ENCODE assay signal across 8 cellular contexts in genomic region chr22:17772963-17773605, GRCh38. TPM values are rescaled to one million over a fixed set of nuclear protein-coding genes. Genes with fewer than 3 reads are reported as not detected.
DNase-seq lines count a peak whose midpoint lies in the region; ATAC-seq, FAIRE-seq and TF ChIP-seq lines count a peak whose summit lies in the region.

No MANE protein-coding gene starts in this region.

- H2BK15ac ChIP-seq in mesenchymal stem cell (ENCODE audit: low read depth, poor library complexity, severe bottlenecking) = no peak overlapping the region

- no peak overlapping the region for H2BK120ac ChIP-seq in mesenchymal stem cell (ENCODE audit: low read depth, low read length)

- H3K36me3 ChIP-seq in bronchial epithelial cell (ENCODE audit: control insufficient read depth, insufficient read depth, low read length) (peaks cover 1% of the 10 kb centered on the region), mesenchymal stem cell (ENCODE audit: control insufficient read depth in 1 of 2, insufficient read depth in 2 of 2, low read depth in 1 of 2, low read length in 2 of 2) (peaks cover 0 to 13% of the 10 kb centered on the region in 2 experiments), uterus (no peaks in the 10 kb centered on the region)

- peak overlapping the region; percentile 79 for H3K27ac ChIP-seq in C4-2B
- no peak overlapping the region for H3K27ac ChIP-seq in mesenchymal stem cell (ENCODE audit: low read length, poor library complexity, severe bottlenecking)
- no peak overlapping the region for H3K27ac ChIP-seq in uterus

- H3K9me3 ChIP-seq in mesenchymal stem cell (ENCODE audit: control insufficient read depth, low read length) = no peaks in the 10 kb centered on the region
- H3K9me3 ChIP-seq in uterus = no peaks in the 10 kb centered on the region

- H2AFZ ChIP-seq in mesenchymal stem cell (ENCODE audit: low read depth, low read length) = no peak overlapping the region

- peak overlapping the region in 1 of 2 experiments; percentile 78 for H3K18ac ChIP-seq in mesenchymal stem cell (ENCODE audit: low read depth in 1 of 2, low read length in 2 of 2)

- peak overlapping the region; percentile 41 for H2AK5ac ChIP-seq in mesenchymal stem cell (ENCODE audit: low read length, severe bottlenecking)

- H3K27me3 ChIP-seq in bronchial epithelial cell (ENCODE audit: control insufficient read depth, insufficient read depth, low read length) (no peaks in the 10 kb centered on the region), mesenchymal stem cell (ENCODE audit: control insufficient read depth in 1 of 2, insufficient read depth in 1 of 2, low read length in 2 of 2) (no peaks in the 10 kb centered on the region), uterus (no peaks in the 10 kb centered on the region)

- H3K9ac ChIP-seq in mesenchymal stem cell (ENCODE audit: low read length) = peak overlapping the region; percentile 70

- peak; percentile 35 for DNase-seq in KBM-7
- peak; percentile 37 for DNase-seq in bronchial epithelial cell (ENCODE audit: low read depth)
- DNase-seq in mesenchymal stem cell = peak; percentile 27
- DNase-seq in uterus = no peak
- DNase-seq in NCI-H2029 (lab: John Stamatoyannopoulos, UW) = no peak
- DNase-seq in activated CD4-positive, alpha-beta T cell treated with anti-CD3 and anti-CD28 coated beads for 1 hour = no peak

- H3K4me2 ChIP-seq in mesenchymal stem cell (ENCODE audit: low read length, poor library complexity, severe bottlenecking) = peak overlapping the region; percentile 82

- H4K8ac ChIP-seq in mesenchymal stem cell (ENCODE audit: low read length) = no peak overlapping the region

- FAIRE-seq in bronchial epithelial cell (lab: Jason Lieb, UNC) = no peak

- TF ChIP-seq CTCF in C4-2B (conservative IDR thresholded peaks at IDR 0.05) = no peak
- TF ChIP-seq CTCF in bronchial epithelial cell (IDR thresholded peaks at IDR 0.05; ENCODE audit: insufficient read depth, low read length, severe bottlenecking) = no peak
- TF ChIP-seq CTCF in uterus (IDR thresholded peaks at IDR 0.05) = no peak

- H3K23ac ChIP-seq in mesenchymal stem cell (ENCODE audit: low read length in 2 of 2) = peak overlapping the region in 1 of 2 experiments; percentile 18

- in situ Hi-C loops in KBM-7 (cut with MboI; ENCODE audit: low pct_unique_long_range_greater_than_20kb, low sequenced_read_pairs) = no loop called here

- intact Hi-C loops in uterus (cut with DNase I; ENCODE audit: low total_unique reads) = no loop called here

- H4K91ac ChIP-seq in mesenchymal stem cell (ENCODE audit: low read length) = peak overlapping the region; percentile 37

- no peak for TF ChIP-seq POLR2A in uterus (IDR thresholded peaks at IDR 0.05)

- no peak overlapping the region for H2BK5ac ChIP-seq in mesenchymal stem cell (ENCODE audit: low read depth, low read length, poor library complexity, severe bottlenecking)

- H3K79me1 ChIP-seq in mesenchymal stem cell (replicated peaks; ENCODE audit: low read length, poor library complexity, severe bottlenecking) = peaks cover 29% of the 10 kb centered on the region

- H3K4me1 ChIP-seq in mesenchymal stem cell (ENCODE audit: control insufficient read depth, insufficient read depth, low read depth, low read length) (peaks cover 31% of the 10 kb centered on the region), uterus (no peaks in the 10 kb centered on the region)

- peak overlapping the region in 1 of 2 experiments; percentile 90 for H3K14ac ChIP-seq in mesenchymal stem cell (ENCODE audit: low read length in 2 of 2)

- WGBS in mesenchymal stem cell = 42% methylated on average over 14 of the region's 18 CpGs

- no peak for ATAC-seq in GM21786 (IDR thresholded peaks at IDR 0.05; ENCODE audit: unreplicated experiment)

- H2BK12ac ChIP-seq in mesenchymal stem cell (ENCODE audit: low read length in 2 of 2) = peak overlapping the region in 1 of 2 experiments; percentile 80

- H3K4ac ChIP-seq in mesenchymal stem cell (ENCODE audit: low read depth in 1 of 2, low read length in 2 of 2) = peak overlapping the region in 1 of 2 experiments; percentile 57

- H3K4me3 ChIP-seq in bronchial epithelial cell (ENCODE audit: low read depth, low read length) = peak overlapping the region; percentile 55
- H3K4me3 ChIP-seq in mesenchymal stem cell (ENCODE audit: insufficient read depth in 1 of 2, low read depth in 1 of 2, low read length in 2 of 2) = peak overlapping the region; percentile 80 to 81
- peak overlapping the region; percentile 36 to 63 for H3K4me3 ChIP-seq in uterus

RNA-seq across cellular contexts. Expression of gene BID, which starts 1.2 kb away (rescaled TPM):
- total RNA-seq in bronchial epithelial cell = 20.0 and 22.1 TPM in 2 replicates
- polyA plus RNA-seq in mesenchymal stem cell (2013, experiment 1 of 2) = 25.7 TPM
- polyA plus RNA-seq in mesenchymal stem cell (2013, experiment 2 of 2) = 25.8 TPM
- 10 to 100 TPM in 2 of 4 donors, 1 to 10 TPM in 1, under 1 TPM in 1; 0.77 to 96.2 (median 10.4) TPM for total RNA-seq in uterus

Comparison
In these comparisons a context has a peak if more than half of its experiments do, and no peak if none do; other contexts are left out.
1. DNase-seq: peak in KBM-7 (single experiment), bronchial epithelial cell (single experiment) and mesenchymal stem cell (single experiment); none in uterus (0 of 2), NCI-H2029 (single experiment) and activated CD4-positive, alpha-beta T cell treated with anti-CD3 and anti-CD28 coated beads for 1 hour (single experiment).
2. Peak in every context shown above with its lines, with median percentiles within 50 percentile points of each other: H3K4me3 ChIP-seq.